Comparison of ENCODE assay signal across 10 cellular contexts in the genomic region with DNA sequence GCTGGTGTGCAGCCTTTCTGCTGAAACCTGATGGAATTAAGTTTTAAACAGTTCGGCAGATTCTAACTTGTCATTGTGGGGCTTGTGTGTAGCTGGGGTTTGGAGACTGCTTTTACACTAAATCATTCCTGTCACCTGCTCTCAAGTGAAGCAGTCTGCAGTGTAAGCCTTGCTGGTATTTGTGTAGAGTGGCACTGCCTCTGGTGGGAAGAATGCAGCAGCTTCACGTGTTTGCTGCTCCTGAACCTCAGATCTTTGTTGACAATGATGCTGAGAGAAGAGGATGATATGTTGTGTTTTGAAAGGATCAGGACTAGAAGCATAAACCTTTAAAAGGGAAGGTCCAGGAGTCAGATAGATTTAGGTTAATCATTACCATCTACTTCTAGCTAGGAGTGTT.
DNase-seq lines count a peak whose midpoint lies in the region; ATAC-seq and TF ChIP-seq lines count a peak whose summit lies in the region.
"Had no signal": no experiment of that assay in that cellular context is flagged by ENCODE, and none has a peak within 500 bp of the region (broad histone marks: within the 10 kb centered on the region; RNA-seq: fewer than 3 reads in every experiment).

No MANE protein-coding gene starts in this region.

- H3K4me3 ChIP-seq in fibroblast of villous mesenchyme (ENCODE audit: low read depth, low read length) (no peak overlapping the region), neuronal stem cell (ENCODE audit: low read length in 2 of 2) (no peak overlapping the region)
- H3K4me3 ChIP-seq: colonic mucosa had no signal

- H2BK15ac ChIP-seq in neuronal stem cell (ENCODE audit: low read length): no peak overlapping the region

- H3K79me1 ChIP-seq in neuronal stem cell (ENCODE audit: low read depth, low read length): no peaks in the 10 kb centered on the region

- TF ChIP-seq CTCF in fibroblast of villous mesenchyme (IDR thresholded peaks at IDR 0.05; ENCODE audit: insufficient read depth, low read depth, low read length): peak; percentile 55

- no peak overlapping the region for H4K91ac ChIP-seq in neuronal stem cell (ENCODE audit: low read depth, low read length, poor library complexity)

- H3K4me2 ChIP-seq in neuronal stem cell (ENCODE audit: insufficient read depth, low read length, poor library complexity, severe bottlenecking): no peak overlapping the region

- H3K27me3 ChIP-seq in neuronal stem cell (ENCODE audit: control insufficient read depth in 3 of 3, insufficient read depth in 3 of 3, low read depth in 1 of 3, low read length in 3 of 3): no peaks in the 10 kb centered on the region
- H3K27me3 ChIP-seq: colonic mucosa had no signal

- H2AK5ac ChIP-seq in neuronal stem cell (ENCODE audit: low read depth, low read length): no peak overlapping the region

- ATAC-seq in HG03025 (IDR thresholded peaks at IDR 0.05; ENCODE audit: low FRiP score, unreplicated experiment) (no peak), GM18505 (IDR thresholded peaks at IDR 0.05; ENCODE audit: unreplicated experiment) (no peak)

- H3K9ac ChIP-seq in neuronal stem cell (ENCODE audit: low read depth, low read length, poor library complexity): no peak overlapping the region

- H2AFZ ChIP-seq in neuronal stem cell (ENCODE audit: low read length): no peak overlapping the region

- no peak for TF ChIP-seq POLR2A in GM18505 (IDR thresholded peaks at IDR 0.05; ENCODE audit: borderline replicate concordance, extremely low read depth, insufficient read depth, insufficient read length)

- H3K27ac ChIP-seq in neuronal stem cell (replicated peaks; ENCODE audit: low read length): no peak overlapping the region
- H3K27ac ChIP-seq: colonic mucosa had no signal

- H2BK5ac ChIP-seq in neuronal stem cell (ENCODE audit: low read length): no peak overlapping the region

- no peaks in the 10 kb centered on the region for H3K36me3 ChIP-seq in neuronal stem cell (replicated peaks in 1 of 2; ENCODE audit: control insufficient read depth in 2 of 2, insufficient read depth in 2 of 2, low read length in 2 of 2)
- H3K36me3 ChIP-seq: colonic mucosa had no signal

- no peak overlapping the region for H3K23ac ChIP-seq in neuronal stem cell (ENCODE audit: low read depth, low read length, poor library complexity)

- no peak overlapping the region for H3K14ac ChIP-seq in neuronal stem cell (ENCODE audit: low read length)

- no CpG with 5 or more reads among the region's 2 CpGs for WGBS in neuronal stem cell (ENCODE audit: extremely low coverage in 2 of 2, insufficient read length in 2 of 2, insufficient replicate concordance in 1 of 2), 2 donors

- H2BK12ac ChIP-seq in neuronal stem cell (ENCODE audit: low read length): no peak overlapping the region

- H4K8ac ChIP-seq in neuronal stem cell (ENCODE audit: low read depth, low read length): no peak overlapping the region

- H3K4me1 ChIP-seq in neuronal stem cell (ENCODE audit: control insufficient read depth in 2 of 2, insufficient read depth in 1 of 2, low read depth in 1 of 2, low read length in 2 of 2): peaks cover 0 to 3% of the 10 kb centered on the region in 2 donors
- H3K4me1 ChIP-seq: colonic mucosa had no signal

- no peak overlapping the region for H3K4ac ChIP-seq in neuronal stem cell (ENCODE audit: low read length)

- no peaks in the 10 kb centered on the region for H3K9me3 ChIP-seq in neuronal stem cell (replicated peaks in 1 of 2; ENCODE audit: control insufficient read depth in 2 of 2, insufficient read depth in 1 of 2, low read depth in 1 of 2, low read length in 2 of 2)
- H3K9me3 ChIP-seq: colonic mucosa had no signal

- no peak overlapping the region for H3K18ac ChIP-seq in neuronal stem cell (ENCODE audit: low read length)

- H2BK120ac ChIP-seq in neuronal stem cell (ENCODE audit: low read depth, low read length): no peak overlapping the region

- DNase-seq in DMS53 (lab: John Stamatoyannopoulos, UW) (peak; percentile 78), NCI-H69 (lab: John Stamatoyannopoulos, UW) (peak; percentile 38), fibroblast of villous mesenchyme (ENCODE audit: low read depth) (peak; percentile 23), neuronal stem cell (ENCODE audit: low spot score) (peak; percentile 15), SHP77 (lab: John Stamatoyannopoulos, UW) (no peak), HPDE6-E6E7 (ENCODE audit: extremely low spot score) (no peak)
- DNase-seq: activated CD8-positive, alpha-beta memory T cell treated with anti-CD3 and anti-CD28 coated beads for 24 hours; colonic mucosa had no signal

Comparison
In these comparisons a context has a peak if more than half of its experiments do, and no peak if none do; other contexts are left out.
1. DNase-seq: peak in DMS53 (single experiment), NCI-H69 (single experiment), fibroblast of villous mesenchyme (single experiment) and neuronal stem cell (single experiment); none in SHP77 (0 of 2) and HPDE6-E6E7 (single experiment).